In the genomic region with DNA sequence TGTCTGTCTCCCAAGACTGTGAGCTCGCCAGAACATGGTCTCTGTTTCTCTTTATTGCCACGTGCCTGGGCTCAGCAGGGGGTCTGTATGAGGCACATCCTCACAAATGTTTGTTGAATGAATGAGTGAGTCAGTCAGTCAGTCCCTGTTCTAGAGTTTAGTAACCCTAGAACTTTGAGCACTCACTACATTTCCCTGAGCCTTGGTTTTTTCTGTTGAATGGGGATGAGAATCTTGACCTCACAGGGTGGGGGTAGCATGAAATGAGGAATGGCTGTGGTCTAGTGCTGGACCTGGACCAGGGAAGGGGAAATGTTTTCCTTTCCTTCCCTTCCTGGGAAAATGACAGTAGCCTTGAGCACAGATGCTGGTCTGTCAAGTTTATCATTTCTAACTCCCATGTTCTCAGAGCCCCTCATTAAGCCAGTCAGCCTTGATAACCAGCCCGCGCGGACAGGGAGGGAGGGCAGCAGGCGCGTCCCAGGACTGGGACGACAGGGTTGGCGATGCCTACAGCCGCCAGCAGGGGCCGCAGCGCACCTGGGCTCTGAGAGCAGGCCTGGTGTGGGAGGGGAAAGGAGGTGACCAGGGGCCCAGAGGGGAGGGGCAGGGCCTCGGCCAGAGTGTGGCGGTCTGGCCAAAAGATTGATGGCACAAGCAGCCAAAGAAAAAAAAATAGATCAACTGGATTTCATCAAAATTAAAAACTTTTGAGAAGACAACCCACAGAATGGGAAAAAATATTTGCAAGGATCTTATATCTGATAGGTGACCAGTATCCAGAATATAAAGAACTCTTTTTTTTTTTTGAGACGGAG, we compare ENCODE assay signal across 8 cellular contexts. TPM values are rescaled to one million over a fixed set of nuclear protein-coding genes. Genes with fewer than 3 reads are reported as not detected.
DNase-seq lines count a peak whose midpoint lies in the region; ATAC-seq and TF ChIP-seq lines count a peak whose summit lies in the region.

No MANE protein-coding gene starts in this region.

- H3K79me2 ChIP-seq in OCI-LY7 (ENCODE audit: insufficient read depth, low read depth, low read length), result no peaks in the 10 kb centered on the region

- H3K4me1 ChIP-seq in CD8-positive, alpha-beta T cell (ENCODE audit: insufficient read depth, low read length), result peaks cover 6% of the 10 kb centered on the region
- H3K4me1 ChIP-seq in OCI-LY7 (ENCODE audit: insufficient read depth, low read length, poor library complexity, severe bottlenecking), result peaks cover 8% of the 10 kb centered on the region

- peak; percentile 90 for TF ChIP-seq CTCF in CD8-positive, alpha-beta T cell (IDR thresholded peaks at IDR 0.05)
- TF ChIP-seq CTCF in OCI-LY7 (conservative IDR thresholded peaks at IDR 0.05; ENCODE audit: low read length) (peak; percentile 99), natural killer cell (IDR thresholded peaks at IDR 0.05) (peak; percentile 92)

- no peak overlapping the region for H3K27ac Mint-ChIP-seq in CD8-positive, alpha-beta T cell
- no peak overlapping the region for H3K27ac Mint-ChIP-seq in natural killer cell
- no peak overlapping the region for H3K27ac Mint-ChIP-seq in stimulated activated memory B cell treated with anti-CD40 and anti-IgM and Interleukin-4, amounts not matched to agents 10 μg/mL and 1 μg/mL and 100 μg/mL, for 72 hours

- peaks cover 6% of the 10 kb centered on the region for H3K4me1 Mint-ChIP-seq in CD8-positive, alpha-beta T cell (ENCODE audit: low read depth)
- H3K4me1 Mint-ChIP-seq in natural killer cell, result peaks cover 0 to 6% of the 10 kb centered on the region in 2 donors
- H3K4me1 Mint-ChIP-seq in stimulated activated memory B cell treated with anti-CD40 and anti-IgM and Interleukin-4, amounts not matched to agents 10 μg/mL and 1 μg/mL and 100 μg/mL, for 72 hours, result peaks cover 7% of the 10 kb centered on the region

- no peak overlapping the region for H3K4me3 ChIP-seq in CD8-positive, alpha-beta T cell (ENCODE audit: low read depth, low read length)
- H3K4me3 ChIP-seq in OCI-LY7 (ENCODE audit: low read depth, low read length, poor library complexity, severe bottlenecking), result no peak overlapping the region

- intact Hi-C loops in CD8-positive, alpha-beta T cell (cut with DNase I, micrococcal nuclease), result loop anchor here (1.0 to 10.0 kb wide), 5 partner anchors 51 to 803 kb away; no protein-coding TSS in a partner anchor
- intact Hi-C loops in OCI-LY7 (cut with micrococcal nuclease; ENCODE audit: unreplicated experiment), result loop anchor here (1.0 to 10.0 kb wide), 5 partner anchors 101 to 406 kb away; partner anchors contain the start of genes FAM120A and FAM120AOS
- intact Hi-C loops in natural killer cell (cut with micrococcal nuclease), result loop anchor here (2.0 to 10.0 kb wide), 3 partner anchors 143 to 803 kb away; no protein-coding TSS in a partner anchor

- no peaks in the 10 kb centered on the region for H3K36me3 ChIP-seq in CD8-positive, alpha-beta T cell (ENCODE audit: insufficient read depth, low read length)
- no peaks in the 10 kb centered on the region for H3K36me3 ChIP-seq in OCI-LY7 (ENCODE audit: insufficient read depth, low read length)

- POLR2A ChIA-PET in CD8-positive, alpha-beta T cell (lab: Charles Lee), result interaction anchor here (0.6 kb wide), 1 partner anchor 324 kb away, joined by 3 read pairs; no protein-coding TSS in a partner anchor
- POLR2A ChIA-PET in OCI-LY7 (lab: Charles Lee), result no interaction called here

- peak; percentile 91 for ATAC-seq in CD8-positive, alpha-beta T cell
- ATAC-seq in GM19395 (IDR thresholded peaks at IDR 0.05; ENCODE audit: unreplicated experiment), result peak; percentile 79
- ATAC-seq in HG03571 (IDR thresholded peaks at IDR 0.05; ENCODE audit: unreplicated experiment), result peak; percentile 80
- ATAC-seq in esophagus mucosa, result peak; percentile 87
- peak; percentile 90 to 99 (median 98) for ATAC-seq in natural killer cell
- peak; percentile 90 for ATAC-seq in stimulated activated memory B cell treated with anti-CD40 and anti-IgM and Interleukin-4, amounts not matched to agents 10 μg/mL and 1 μg/mL and 100 μg/mL, for 72 hours

- H3K4me2 ChIP-seq in OCI-LY7 (ENCODE audit: low read length), result peak overlapping the region; percentile 38; the same call in 1 of the 2 replicates

- no peaks in the 10 kb centered on the region for H3K9me3 ChIP-seq in CD8-positive, alpha-beta T cell (ENCODE audit: low read length)
- no peaks in the 10 kb centered on the region for H3K9me3 ChIP-seq in OCI-LY7 (ENCODE audit: low read length)

- H3K9me3 Mint-ChIP-seq in CD8-positive, alpha-beta T cell, result no peaks in the 10 kb centered on the region
- no peaks in the 10 kb centered on the region for H3K9me3 Mint-ChIP-seq in natural killer cell
- H3K9me3 Mint-ChIP-seq in stimulated activated memory B cell treated with anti-CD40 and anti-IgM and Interleukin-4, amounts not matched to agents 10 μg/mL and 1 μg/mL and 100 μg/mL, for 72 hours, result no peaks in the 10 kb centered on the region

- no peaks in the 10 kb centered on the region for H3K9me2 ChIP-seq in OCI-LY7 (ENCODE audit: insufficient read depth, low read length)

- H4K20me1 ChIP-seq in OCI-LY7 (ENCODE audit: insufficient read depth, low read length), result no peaks in the 10 kb centered on the region

- no peaks in the 10 kb centered on the region for H3K36me3 Mint-ChIP-seq in CD8-positive, alpha-beta T cell
- no peaks in the 10 kb centered on the region for H3K36me3 Mint-ChIP-seq in natural killer cell
- no peaks in the 10 kb centered on the region for H3K36me3 Mint-ChIP-seq in stimulated activated memory B cell treated with anti-CD40 and anti-IgM and Interleukin-4, amounts not matched to agents 10 μg/mL and 1 μg/mL and 100 μg/mL, for 72 hours

- CTCF ChIA-PET in CD8-positive, alpha-beta T cell (lab: Charles Lee), result interaction anchor here (0.8 to 1.8 kb wide), 7 partner anchors 9 to 805 kb away, joined by 3 to 7 read pairs (median 3); no protein-coding TSS in a partner anchor
- CTCF ChIA-PET in OCI-LY7 (lab: Charles Lee; ENCODE audit: unreplicated experiment), result interaction anchor here (0.6 kb wide), 1 partner anchor 150 kb away, joined by 3 read pairs; no protein-coding TSS in a partner anchor

- H2AFZ ChIP-seq in OCI-LY7 (ENCODE audit: low read length), result peak overlapping the region; percentile 46; the same call in 1 of the 2 replicates

- H3K27ac ChIP-seq in CD8-positive, alpha-beta T cell (ENCODE audit: low read depth, low read length), result no peak overlapping the region
- H3K27ac ChIP-seq in OCI-LY7 (ENCODE audit: low read depth, low read length, poor library complexity, severe bottlenecking), result no peak overlapping the region

- no peak overlapping the region for H3K4me3 Mint-ChIP-seq in CD8-positive, alpha-beta T cell
- H3K4me3 Mint-ChIP-seq in natural killer cell, result no peak overlapping the region
- no peak overlapping the region for H3K4me3 Mint-ChIP-seq in stimulated activated memory B cell treated with anti-CD40 and anti-IgM and Interleukin-4, amounts not matched to agents 10 μg/mL and 1 μg/mL and 100 μg/mL, for 72 hours

- no TSS peak for BruUV-seq in OCI-LY7 (replicated peaks; lab: Mats Ljungman, UMichigan)

- H3K27me3 ChIP-seq in CD8-positive, alpha-beta T cell (ENCODE audit: insufficient read depth, low read length), result no peaks in the 10 kb centered on the region

- no peaks in the 10 kb centered on the region for H3K27me3 Mint-ChIP-seq in CD8-positive, alpha-beta T cell (ENCODE audit: low read depth)
- no peaks in the 10 kb centered on the region for H3K27me3 Mint-ChIP-seq in natural killer cell (ENCODE audit: low read depth in 2 of 2)
- H3K27me3 Mint-ChIP-seq in stimulated activated memory B cell treated with anti-CD40 and anti-IgM and Interleukin-4, amounts not matched to agents 10 μg/mL and 1 μg/mL and 100 μg/mL, for 72 hours, result no peaks in the 10 kb centered on the region

- peak; percentile 43 to 81 (median 60) for DNase-seq in CD8-positive, alpha-beta T cell
- DNase-seq in OCI-LY7 (ENCODE audit: low spot score), result peak; percentile 84
- DNase-seq in activated T-cell treated with anti-CD3 and anti-CD28 coated beads, Interleukin-2, amount 50 U/mL, for 1 hour, result peak; percentile 75
- peak; percentile 68 for DNase-seq in natural killer cell

RNA-seq across cellular contexts. Expression of gene WNK2, which starts 24.1 kb away (rescaled TPM):
- under 1 TPM; 0.25 to 0.30 TPM for total RNA-seq in CD8-positive, alpha-beta T cell
- 118 and 142 TPM in 2 replicates for total RNA-seq in OCI-LY7 (2014; rRNA removed; shearing (Covaris generic))
- 176 and 194 TPM in 2 replicates for total RNA-seq in OCI-LY7 (2022)
- 0.92 TPM for total RNA-seq in esophagus mucosa
- total RNA-seq in natural killer cell, result under 1 TPM in 1 of 3 donors, not detected in 2; 0.25 TPM

RNA-seq across cellular contexts. Expression of gene NINJ1, which starts 25.8 kb away (rescaled TPM):
- total RNA-seq in CD8-positive, alpha-beta T cell, result 100 to 1,000 TPM; 214 to 229 TPM
- total RNA-seq in OCI-LY7 (2014; rRNA removed; shearing (Covaris generic)), result 6.2 and 13.3 TPM in 2 replicates
- total RNA-seq in OCI-LY7 (2022) (18.1 and 18.3 TPM in 2 replicates), esophagus mucosa (16.9 TPM), natural killer cell (100 to 1,000 TPM in 1 of 3 donors, 10 to 100 TPM in 2; 87.3 to 121 (median 93.8) TPM)

Comparison
In these comparisons a context has a peak if more than half of its experiments do, and no peak if none do; other contexts are left out.
1. RNA of gene WNK2, which starts 24.1 kb away (total RNA-seq): 118 to 194 TPM in OCI-LY7; 0.92 TPM in esophagus mucosa (single experiment), 0.25 to 0.30 TPM in CD8-positive, alpha-beta T cell and 0.25 TPM in natural killer cell; every median in the first group is over 10 times any median in the second.
2. Peak in every context shown above with its lines, with median percentiles within 50 percentile points of each other: ATAC-seq, DNase-seq and CTCF ChIP-seq.